ENCODE assay signal across 1 cellular context in genomic region chr12:46370380-46370734, GRCh38.
TF ChIP-seq lines count a peak whose summit lies in the region.

No MANE protein-coding gene starts in this region.

TF ChIP-seq in K562, 482 proteins besides CTCF, POLR2A, EP300 and RAD21 (continued from another document):
- TF ChIP-seq E2F4 (CRISPR knock-in tag; IDR thresholded peaks at IDR 0.05; ENCODE audit: low read depth) (no peak), CTBP1 (IDR thresholded peaks at IDR 0.05; ENCODE audit: borderline replicate concordance) (no peak), BRD9 (IDR thresholded peaks at IDR 0.05; ENCODE audit: low read depth, partially characterized antibody) (no peak), E2F3 (CRISPR knock-in tag; IDR thresholded peaks at IDR 0.05) (no peak), ARHGAP35 (IDR thresholded peaks at IDR 0.05; ENCODE audit: partially characterized antibody) (no peak)
- TF ChIP-seq, protein P1, sequence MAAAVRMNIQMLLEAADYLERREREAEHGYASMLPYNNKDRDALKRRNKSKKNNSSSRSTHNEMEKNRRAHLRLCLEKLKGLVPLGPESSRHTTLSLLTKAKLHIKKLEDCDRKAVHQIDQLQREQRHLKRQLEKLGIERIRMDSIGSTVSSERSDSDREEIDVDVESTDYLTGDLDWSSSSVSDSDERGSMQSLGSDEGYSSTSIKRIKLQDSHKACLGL (CRISPR knock-in tag; IDR thresholded peaks at IDR 0.05; ENCODE audit: borderline replicate concordance, poor library complexity, severe bottlenecking), result no peak
